In the genomic region with DNA sequence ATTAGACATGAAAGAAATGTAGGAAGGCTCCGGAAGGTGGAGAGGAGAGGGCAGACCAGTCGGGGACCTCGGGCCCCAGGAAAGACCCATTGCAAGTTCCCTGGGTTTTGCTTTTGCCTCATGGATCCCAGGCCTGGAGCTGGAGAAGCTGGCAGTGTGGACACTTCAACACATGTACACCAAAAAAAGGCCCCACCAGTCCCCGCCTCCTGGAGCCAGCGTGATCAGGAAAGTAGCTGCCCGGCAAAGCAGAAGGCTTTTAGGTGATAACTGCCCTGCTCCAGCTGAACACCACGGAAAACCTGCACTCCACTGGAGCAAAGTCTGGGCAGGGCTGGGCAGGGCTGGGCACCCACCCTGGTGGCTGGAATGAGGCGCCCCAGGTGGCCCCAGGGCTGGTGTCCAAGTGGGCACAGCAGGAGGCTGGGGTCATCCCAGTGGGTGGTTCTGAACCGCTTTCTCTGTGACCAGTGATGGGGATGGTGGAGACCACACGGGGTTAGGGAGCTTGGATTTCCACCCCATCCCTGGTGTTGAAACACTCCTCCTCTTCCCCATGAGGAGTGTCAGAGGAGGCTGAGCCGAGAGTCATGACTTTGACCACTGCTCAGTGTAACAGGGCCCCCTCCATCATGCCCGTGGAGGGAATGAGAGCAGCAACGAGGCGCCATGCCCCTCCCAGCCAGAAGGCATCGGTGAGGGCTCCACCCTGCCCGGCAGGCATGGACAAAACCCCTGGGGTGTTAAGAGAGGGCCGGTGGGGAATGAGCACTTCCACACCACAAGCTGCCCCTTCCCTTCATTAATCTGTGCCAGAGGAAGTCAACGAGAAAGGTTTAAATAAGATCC, we compare ENCODE assay signal across 19 cellular contexts. TPM values are rescaled to one million over a fixed set of nuclear protein-coding genes. Genes with fewer than 3 reads are reported as not detected.
DNase-seq lines count a peak whose midpoint lies in the region; ATAC-seq and TF ChIP-seq lines count a peak whose summit lies in the region.
"Had no signal": no experiment of that assay in that cellular context is flagged by ENCODE, and none has a peak within 500 bp of the region (broad histone marks: within the 10 kb centered on the region; RNA-seq: fewer than 3 reads in every experiment).

No MANE protein-coding gene starts in this region.

- peak; percentile 9 for DNase-seq in activated CD4-positive, alpha-beta memory T cell treated with anti-CD3 and anti-CD28 coated beads, Interleukin-2, amount 10 ng/mL, durations not matched to agents 7 days and 5 days
- no peak for DNase-seq in activated CD4-positive, alpha-beta memory T cell treated with anti-CD3 and anti-CD28 coated beads for 36 hours
- DNase-seq in HFFc6 (no peak), endothelial cell (ENCODE audit: low spot score) (peak; percentile 2), posterior vena cava (ENCODE audit: low spot score) (peak; percentile 64), NCI-H2107 treated with DMSO at 0.1 percent for 48 hours (lab: John Stamatoyannopoulos, UW; ENCODE audit: unreplicated experiment) (no peak), NCI-H510A (lab: John Stamatoyannopoulos, UW) (no peak)
- DNase-seq: 8988T, H7, NCI-H1048, NCI-H1436 treated with DMSO at 0.1 percent for 48 hours, NCI-H2029 treated with DMSO at 0.1 percent for 48 hours, NCI-H774, PC-9 had no signal

- H3K36me3 Mint-ChIP-seq in activated CD4-positive, alpha-beta memory T cell treated with anti-CD3 and anti-CD28 coated beads, Interleukin-2, amount 10 ng/mL, durations not matched to agents 7 days and 5 days (ENCODE audit: low read depth), result peaks cover 3% of the 10 kb centered on the region
- no peaks in the 10 kb centered on the region for H3K36me3 Mint-ChIP-seq in activated CD4-positive, alpha-beta memory T cell treated with anti-CD3 and anti-CD28 coated beads for 36 hours
- peaks cover 27% of the 10 kb centered on the region for H3K36me3 Mint-ChIP-seq in HFFc6 (ENCODE audit: low read depth)
- no peaks in the 10 kb centered on the region for H3K36me3 Mint-ChIP-seq in endothelial cell (ENCODE audit: low read depth, unreplicated experiment)
- no peaks in the 10 kb centered on the region for H3K36me3 Mint-ChIP-seq in activated T-helper 17 cell treated with anti-CD3 and anti-CD28 coated beads, Interleukin-2, amount 50 U/mL, for 72 hours (ENCODE audit: low read depth)
- H3K36me3 Mint-ChIP-seq: CD8-positive, alpha-beta T cell had no signal

- ATAC-seq in activated T-helper 17 cell treated with anti-CD3 and anti-CD28 coated beads, Interleukin-2, amount 50 U/mL, for 72 hours (replicated peaks), result no peak
- ATAC-seq: CD8-positive, alpha-beta T cell; HepG2 had no signal

- POLR2A ChIA-PET in activated CD4-positive, alpha-beta memory T cell treated with anti-CD3 and anti-CD28 coated beads, Interleukin-2, amount 10 ng/mL, durations not matched to agents 7 days and 5 days (lab: Charles Lee), result no interaction called here
- POLR2A ChIA-PET in activated CD4-positive, alpha-beta memory T cell treated with anti-CD3 and anti-CD28 coated beads for 36 hours (lab: Charles Lee), result no interaction called here

- CTCF ChIA-PET in activated CD4-positive, alpha-beta memory T cell treated with anti-CD3 and anti-CD28 coated beads, Interleukin-2, amount 10 ng/mL, durations not matched to agents 7 days and 5 days (lab: Charles Lee), result no interaction called here
- CTCF ChIA-PET in activated CD4-positive, alpha-beta memory T cell treated with anti-CD3 and anti-CD28 coated beads for 36 hours (lab: Charles Lee), result no interaction called here

- no peak overlapping the region for H3K4me3 Mint-ChIP-seq in activated CD4-positive, alpha-beta memory T cell treated with anti-CD3 and anti-CD28 coated beads, Interleukin-2, amount 10 ng/mL, durations not matched to agents 7 days and 5 days
- no peak overlapping the region for H3K4me3 Mint-ChIP-seq in activated CD4-positive, alpha-beta memory T cell treated with anti-CD3 and anti-CD28 coated beads for 36 hours
- no peak overlapping the region for H3K4me3 Mint-ChIP-seq in HFFc6
- H3K4me3 Mint-ChIP-seq in endothelial cell (ENCODE audit: unreplicated experiment), result no peak overlapping the region
- H3K4me3 Mint-ChIP-seq in activated T-helper 17 cell treated with anti-CD3 and anti-CD28 coated beads, Interleukin-2, amount 50 U/mL, for 72 hours, result no peak overlapping the region
- H3K4me3 Mint-ChIP-seq: CD8-positive, alpha-beta T cell had no signal

- H3K27me3 Mint-ChIP-seq in activated CD4-positive, alpha-beta memory T cell treated with anti-CD3 and anti-CD28 coated beads, Interleukin-2, amount 10 ng/mL, durations not matched to agents 7 days and 5 days, result peaks cover 15% of the 10 kb centered on the region
- H3K27me3 Mint-ChIP-seq in activated CD4-positive, alpha-beta memory T cell treated with anti-CD3 and anti-CD28 coated beads for 36 hours, result peaks cover 14% of the 10 kb centered on the region
- H3K27me3 Mint-ChIP-seq in HFFc6 (ENCODE audit: insufficient read depth) (peaks cover 12% of the 10 kb centered on the region), endothelial cell (ENCODE audit: unreplicated experiment) (peaks cover 7% of the 10 kb centered on the region)
- peaks cover 25% of the 10 kb centered on the region for H3K27me3 Mint-ChIP-seq in activated T-helper 17 cell treated with anti-CD3 and anti-CD28 coated beads, Interleukin-2, amount 50 U/mL, for 72 hours

- intact Hi-C loops in activated CD4-positive, alpha-beta memory T cell treated with anti-CD3 and anti-CD28 coated beads for 36 hours (cut with micrococcal nuclease), result no loop called here
- intact Hi-C loops in posterior vena cava (cut with DNase I), result no loop called here

- H3K27ac Mint-ChIP-seq in activated CD4-positive, alpha-beta memory T cell treated with anti-CD3 and anti-CD28 coated beads, Interleukin-2, amount 10 ng/mL, durations not matched to agents 7 days and 5 days, result no peak overlapping the region
- no peak overlapping the region for H3K27ac Mint-ChIP-seq in activated CD4-positive, alpha-beta memory T cell treated with anti-CD3 and anti-CD28 coated beads for 36 hours
- H3K27ac Mint-ChIP-seq in HFFc6 (no peak overlapping the region), endothelial cell (ENCODE audit: unreplicated experiment) (no peak overlapping the region)
- no peak overlapping the region for H3K27ac Mint-ChIP-seq in activated T-helper 17 cell treated with anti-CD3 and anti-CD28 coated beads, Interleukin-2, amount 50 U/mL, for 72 hours
- H3K27ac Mint-ChIP-seq: CD8-positive, alpha-beta T cell had no signal

- TF ChIP-seq CTCF in HFFc6 (IDR thresholded peaks at IDR 0.05) (peak; percentile 23; the same call in 1 of the 2 replicates), endothelial cell (IDR thresholded peaks at IDR 0.05; ENCODE audit: unreplicated experiment) (no peak)

- H3K9me3 Mint-ChIP-seq in activated CD4-positive, alpha-beta memory T cell treated with anti-CD3 and anti-CD28 coated beads, Interleukin-2, amount 10 ng/mL, durations not matched to agents 7 days and 5 days, result peaks cover 22% of the 10 kb centered on the region
- peaks cover 29% of the 10 kb centered on the region for H3K9me3 Mint-ChIP-seq in activated CD4-positive, alpha-beta memory T cell treated with anti-CD3 and anti-CD28 coated beads for 36 hours
- H3K9me3 Mint-ChIP-seq in HFFc6 (peaks cover 26% of the 10 kb centered on the region), endothelial cell (ENCODE audit: unreplicated experiment) (peaks cover 11% of the 10 kb centered on the region)
- peaks cover 23% of the 10 kb centered on the region for H3K9me3 Mint-ChIP-seq in activated T-helper 17 cell treated with anti-CD3 and anti-CD28 coated beads, Interleukin-2, amount 50 U/mL, for 72 hours

- no peaks in the 10 kb centered on the region for H3K4me1 Mint-ChIP-seq in activated CD4-positive, alpha-beta memory T cell treated with anti-CD3 and anti-CD28 coated beads, Interleukin-2, amount 10 ng/mL, durations not matched to agents 7 days and 5 days
- peaks cover 5% of the 10 kb centered on the region for H3K4me1 Mint-ChIP-seq in activated CD4-positive, alpha-beta memory T cell treated with anti-CD3 and anti-CD28 coated beads for 36 hours (ENCODE audit: low read depth)
- H3K4me1 Mint-ChIP-seq in HFFc6 (ENCODE audit: low read depth) (peaks cover 49% of the 10 kb centered on the region), endothelial cell (ENCODE audit: unreplicated experiment) (no peaks in the 10 kb centered on the region)
- peaks cover 12% of the 10 kb centered on the region for H3K4me1 Mint-ChIP-seq in activated T-helper 17 cell treated with anti-CD3 and anti-CD28 coated beads, Interleukin-2, amount 50 U/mL, for 72 hours

RNA-seq across cellular contexts. Expression of a gene that starts 16.9 kb away (rescaled TPM):
- total RNA-seq in activated CD4-positive, alpha-beta memory T cell treated with anti-CD3 and anti-CD28 coated beads, Interleukin-2, amount 10 ng/mL, durations not matched to agents 7 days and 5 days, result not detected
- total RNA-seq in activated CD4-positive, alpha-beta memory T cell treated with anti-CD3 and anti-CD28 coated beads for 36 hours, result not detected
- total RNA-seq in HFFc6 (2021; fragmentation: NEBNext Ultra II Directional; extraction: Animal tissue kit (Norgen Biotek cat#: 25700)), result not detected
- not detected for total RNA-seq in endothelial cell (ENCODE audit: unreplicated experiment)
- total RNA-seq in posterior vena cava, result not detected
- not detected for total RNA-seq in activated T-helper 17 cell treated with anti-CD3 and anti-CD28 coated beads, Interleukin-2, amount 50 U/mL, for 72 hours
- total RNA-seq: CD8-positive, alpha-beta T cell; H7; HepG2; MCF 10A; NCI-H460 had no signal

Comparison
In these comparisons a context has a peak if more than half of its experiments do, and no peak if none do; other contexts are left out.
1. DNase-seq: peak in activated CD4-positive, alpha-beta memory T cell treated with anti-CD3 and anti-CD28 coated beads, Interleukin-2, amount 10 ng/mL, durations not matched to agents 7 days and 5 days (single experiment), endothelial cell (single experiment) and posterior vena cava (single experiment); none in activated CD4-positive, alpha-beta memory T cell treated with anti-CD3 and anti-CD28 coated beads for 36 hours (single experiment), HFFc6 (single experiment), NCI-H2107 treated with DMSO at 0.1 percent for 48 hours (single experiment) and NCI-H510A (single experiment).